Comparison of ENCODE assay signal across 9 cellular contexts in genomic region chr19:4140237-4140711, GRCh38. TPM values are rescaled to one million over a fixed set of nuclear protein-coding genes. Genes with fewer than 3 reads are reported as not detected.
DNase-seq lines count a peak whose midpoint lies in the region; ATAC-seq and TF ChIP-seq lines count a peak whose summit lies in the region.
"Had no signal": no experiment of that assay in that cellular context is flagged by ENCODE, and none has a peak within 500 bp of the region (broad histone marks: within the 10 kb centered on the region; RNA-seq: fewer than 3 reads in every experiment).

No MANE protein-coding gene starts in this region.

- no peak for TF ChIP-seq POLR2A in breast epithelium (IDR thresholded peaks at IDR 0.05)

- peak; percentile 58 for TF ChIP-seq CTCF in LNCAP (IDR thresholded peaks at IDR 0.05)
- peak; percentile 72 for TF ChIP-seq CTCF in Panc1 (IDR thresholded peaks at IDR 0.05)
- TF ChIP-seq CTCF in breast epithelium (IDR thresholded peaks at IDR 0.05): peak in 2 of 3 donors; percentile 31 to 36
- TF ChIP-seq CTCF in thoracic aorta (IDR thresholded peaks at IDR 0.05): peak; percentile 50

- no peaks in the 10 kb centered on the region for H3K27me3 ChIP-seq in Panc1 (ENCODE audit: control insufficient read depth, insufficient read depth, low read length)
- H3K27me3 ChIP-seq in breast epithelium: no peaks in the 10 kb centered on the region
- no peaks in the 10 kb centered on the region for H3K27me3 ChIP-seq in thoracic aorta (replicated peaks; ENCODE audit: insufficient read depth)

- H3K27ac ChIP-seq in Panc1 (ENCODE audit: low read length): no peak overlapping the region
- no peak overlapping the region for H3K27ac ChIP-seq in breast epithelium
- H3K27ac ChIP-seq in thoracic aorta: no peak overlapping the region

- in situ Hi-C loops in Panc1 (cut with HindIII; ENCODE audit: low pct_unique_long_range_greater_than_20kb, low sequenced_read_pairs): no loop called here

- DNase-seq in activated CD4-positive, alpha-beta T cell treated with anti-CD3 and anti-CD28 coated beads, Interleukin-2, amount 10 ng/mL, durations not matched to agents 24 days and 14 days: peak; percentile 75
- DNase-seq in activated CD4-positive, alpha-beta T cell treated with anti-CD3 and anti-CD28 coated beads, Interleukin-2, amount 50 U/mL, for 4 hours: no peak
- DNase-seq in Panc1 (ENCODE audit: low read depth, low spot score) (no peak), breast epithelium (ENCODE audit: low spot score in 2 of 2) (no peak), kidney glomerular epithelial cell (lab: John Stamatoyannopoulos, UW) (peak; percentile 20), thoracic aorta (ENCODE audit: low spot score) (no peak)

- no peaks in the 10 kb centered on the region for H3K9me3 ChIP-seq in Panc1 (ENCODE audit: control insufficient read depth, insufficient read depth, low read depth, low read length)
- H3K9me3 ChIP-seq in breast epithelium: no peaks in the 10 kb centered on the region
- no peaks in the 10 kb centered on the region for H3K9me3 ChIP-seq in thoracic aorta

- intact Hi-C loops in activated CD4-positive, alpha-beta T cell treated with anti-CD3 and anti-CD28 coated beads, Interleukin-2, amount 10 ng/mL, durations not matched to agents 24 days and 14 days (cut with micrococcal nuclease): no loop called here
- intact Hi-C loops in Panc1 (cut with micrococcal nuclease; ENCODE audit: unreplicated experiment) (loop anchor here (10.0 kb wide), 1 partner anchor 65 kb away; no protein-coding TSS in a partner anchor), breast epithelium (cut with DNase I; ENCODE audit: low total_unique reads) (no loop called here)

- no TSS peak for BruUV-seq in Panc1 (replicated peaks; lab: Mats Ljungman, UMichigan)

- H3K9me3 Mint-ChIP-seq in activated CD4-positive, alpha-beta T cell treated with anti-CD3 and anti-CD28 coated beads, Interleukin-2, amount 10 ng/mL, durations not matched to agents 24 days and 14 days: no peaks in the 10 kb centered on the region

- H3K4me3 Mint-ChIP-seq in activated CD4-positive, alpha-beta T cell treated with anti-CD3 and anti-CD28 coated beads, Interleukin-2, amount 10 ng/mL, durations not matched to agents 24 days and 14 days: no peak overlapping the region
- H3K4me3 Mint-ChIP-seq: activated naive CD8-positive, alpha-beta T cell had no signal

- H3K4me1 Mint-ChIP-seq in activated CD4-positive, alpha-beta T cell treated with anti-CD3 and anti-CD28 coated beads, Interleukin-2, amount 10 ng/mL, durations not matched to agents 24 days and 14 days: peaks cover 8% of the 10 kb centered on the region

- H3K36me3 ChIP-seq in Panc1 (ENCODE audit: control insufficient read depth, insufficient read depth, low read length) (no peaks in the 10 kb centered on the region), breast epithelium (no peaks in the 10 kb centered on the region), thoracic aorta (no peaks in the 10 kb centered on the region)

- H3K27me3 Mint-ChIP-seq in activated CD4-positive, alpha-beta T cell treated with anti-CD3 and anti-CD28 coated beads, Interleukin-2, amount 10 ng/mL, durations not matched to agents 24 days and 14 days: peaks cover 7% of the 10 kb centered on the region

- POLR2A ChIA-PET in Panc1 (lab: Charles Lee): interaction anchor here (0.6 to 0.7 kb wide), 2 partner anchors 56 to 384 kb away, joined by 4 to 5 read pairs; no protein-coding TSS in a partner anchor

- ATAC-seq in Panc1 (peak; percentile 89), thoracic aorta (ENCODE audit: insufficient number of reproducible peaks, low FRiP score, low read depth) (no peak), GM18498 (IDR thresholded peaks at IDR 0.05; ENCODE audit: unreplicated experiment) (no peak)

- CTCF ChIA-PET in Panc1 (lab: Charles Lee): interaction anchor here (0.5 to 1.2 kb wide), 12 partner anchors 9 to 393 kb away, joined by 3 to 10 read pairs (median 5); partner anchors contain the start of gene CHAF1A

- H3K4me1 ChIP-seq in Panc1 (ENCODE audit: control insufficient read depth, insufficient read depth, low read length) (no peaks in the 10 kb centered on the region), breast epithelium (no peaks in the 10 kb centered on the region), thoracic aorta (ENCODE audit: control insufficient read depth in 1 of 2, low read depth in 2 of 2) (peaks cover 0 to 9% of the 10 kb centered on the region in 2 donors)

- H3K27ac Mint-ChIP-seq in activated CD4-positive, alpha-beta T cell treated with anti-CD3 and anti-CD28 coated beads, Interleukin-2, amount 10 ng/mL, durations not matched to agents 24 days and 14 days: no peak overlapping the region
- H3K27ac Mint-ChIP-seq: activated naive CD8-positive, alpha-beta T cell had no signal

- H3K36me3 Mint-ChIP-seq in activated CD4-positive, alpha-beta T cell treated with anti-CD3 and anti-CD28 coated beads, Interleukin-2, amount 10 ng/mL, durations not matched to agents 24 days and 14 days (ENCODE audit: low read depth): no peaks in the 10 kb centered on the region
- H3K36me3 Mint-ChIP-seq: activated naive CD8-positive, alpha-beta T cell had no signal

- H3K4me3 ChIP-seq in Panc1 (ENCODE audit: low read depth in 2 of 2, low read length in 2 of 2) (peak overlapping the region in 1 of 2 experiments; percentile 37; a peak in 2 of 4 replicates), breast epithelium (no peak overlapping the region), thoracic aorta (no peak overlapping the region)

RNA-seq across cellular contexts. Expression of gene CREB3L3, which starts 13.2 kb away (rescaled TPM):
- total RNA-seq in activated CD4-positive, alpha-beta T cell treated with anti-CD3 and anti-CD28 coated beads, Interleukin-2, amount 10 ng/mL, durations not matched to agents 24 days and 14 days: 0.12 TPM in 1 of 2 replicates, not detected in the other
- total RNA-seq in Panc1 (2021; ENCODE audit: unreplicated experiment): not detected
- not detected for polyA plus RNA-seq in Panc1 (2012; ENCODE audit: insufficient read length)
- total RNA-seq in breast epithelium: not detected
- total RNA-seq in thoracic aorta: not detected

RNA-seq across cellular contexts. Expression of gene MAP2K2, which starts 16.4 kb away (rescaled TPM):
- total RNA-seq in activated CD4-positive, alpha-beta T cell treated with anti-CD3 and anti-CD28 coated beads, Interleukin-2, amount 10 ng/mL, durations not matched to agents 24 days and 14 days: 125 and 135 TPM in 2 replicates
- total RNA-seq in Panc1 (2021; ENCODE audit: unreplicated experiment) (151 TPM), breast epithelium (10 to 100 TPM; 50.8 to 72.8 (median 64.5) TPM), thoracic aorta (10 to 100 TPM; 51.2 to 71.8 TPM)
- 197 TPM for polyA plus RNA-seq in Panc1 (2012; ENCODE audit: insufficient read length)

RNA-seq across cellular contexts. Expression of gene SIRT6, which starts 42.1 kb away (rescaled TPM):
- 39.8 and 48.0 TPM in 2 replicates for total RNA-seq in activated CD4-positive, alpha-beta T cell treated with anti-CD3 and anti-CD28 coated beads, Interleukin-2, amount 10 ng/mL, durations not matched to agents 24 days and 14 days
- total RNA-seq in Panc1 (2021; ENCODE audit: unreplicated experiment) (19.8 TPM), breast epithelium (10 to 100 TPM; 21.5 to 29.8 (median 25.6) TPM), thoracic aorta (10 to 100 TPM; 21.7 to 30.9 TPM)
- 29.2 TPM for polyA plus RNA-seq in Panc1 (2012; ENCODE audit: insufficient read length)

RNA-seq across cellular contexts. Expression of gene ANKRD24, which starts 42.2 kb away (rescaled TPM):
- 0.50 and 0.72 TPM in 2 replicates for total RNA-seq in activated CD4-positive, alpha-beta T cell treated with anti-CD3 and anti-CD28 coated beads, Interleukin-2, amount 10 ng/mL, durations not matched to agents 24 days and 14 days
- total RNA-seq in Panc1 (2021; ENCODE audit: unreplicated experiment) (0.26 TPM), breast epithelium (1 to 10 TPM in 1 of 3 donors, under 1 TPM in 2; 0.80 to 3.2 (median 0.98) TPM), thoracic aorta (1 to 10 TPM in 1 of 2 donors, under 1 TPM in 1; 0.28 to 1.1 TPM)
- polyA plus RNA-seq in Panc1 (2012; ENCODE audit: insufficient read length): 0.39 TPM

Comparison
In these comparisons a context has a peak if more than half of its experiments do, and no peak if none do; other contexts are left out.
1. DNase-seq: peak in activated CD4-positive, alpha-beta T cell treated with anti-CD3 and anti-CD28 coated beads, Interleukin-2, amount 10 ng/mL, durations not matched to agents 24 days and 14 days (single experiment) and kidney glomerular epithelial cell (single experiment); none in activated CD4-positive, alpha-beta T cell treated with anti-CD3 and anti-CD28 coated beads, Interleukin-2, amount 50 U/mL, for 4 hours (0 of 2), Panc1 (single experiment), breast epithelium (0 of 2) and thoracic aorta (single experiment).
2. Peak in every context shown above with its lines, with median percentiles within 50 percentile points of each other: CTCF ChIP-seq.